In the genomic region with DNA sequence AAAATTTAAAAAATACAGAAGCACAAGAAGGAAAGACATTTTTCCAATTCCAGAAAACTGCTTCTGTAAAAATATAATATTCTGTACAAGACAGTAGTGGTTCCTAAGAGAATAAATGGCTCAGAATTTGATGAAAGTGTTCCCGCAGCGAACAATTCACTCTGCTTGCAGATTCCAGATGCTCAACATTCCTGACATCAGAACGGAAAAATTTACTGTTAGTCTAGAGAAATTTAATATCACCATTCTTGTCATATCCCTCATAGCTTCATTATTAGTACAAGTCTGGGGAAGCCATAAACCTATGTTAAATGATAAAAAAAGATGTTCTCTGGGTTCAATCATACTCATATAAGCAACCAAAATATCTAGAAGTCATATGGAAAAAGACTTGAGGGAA, we compare ENCODE assay signal across 26 cellular contexts.
DNase-seq lines count a peak whose midpoint lies in the region; ATAC-seq and TF ChIP-seq lines count a peak whose summit lies in the region.
"Had no signal": no experiment of that assay in that cellular context is flagged by ENCODE, and none has a peak within 500 bp of the region (broad histone marks: within the 10 kb centered on the region; RNA-seq: fewer than 3 reads in every experiment).

No MANE protein-coding gene starts in this region.

- H3K9me3 Mint-ChIP-seq in chondrocyte (ENCODE audit: low read depth), result no peaks in the 10 kb centered on the region
- no peaks in the 10 kb centered on the region for H3K9me3 Mint-ChIP-seq in osteocyte (ENCODE audit: unreplicated experiment)
- H3K9me3 Mint-ChIP-seq: activated CD4-positive, alpha-beta T cell treated with anti-CD3 and anti-CD28 coated beads, Interleukin-2, amount 10 ng/mL, durations not matched to agents 24 days and 14 days; activated naive CD4-positive, alpha-beta T cell treated with anti-CD3 and anti-CD28 coated beads, Interleukin-2, amount 10 ng/mL, durations not matched to agents 7 days and 5 days; activated T-cell treated with anti-CD3 and anti-CD28 coated beads, Interleukin-2, amount 50 U/mL, for 72 hours; CD8-positive, alpha-beta T cell; naive B cell; stimulated activated memory B cell treated with anti-CD40 and anti-IgM and Interleukin-4, amounts not matched to agents 10 μg/mL and 1 μg/mL and 100 μg/mL, for 72 hours; T-helper 1 cell treated with Interleukin-12 subunit alpha and Interleukin-12 subunit beta and Interleukin-4 antibody, amounts not matched to agents 30 μg/mL and 1 μg/mL, for 36 hours had no signal

- H3K36me3 ChIP-seq in IMR-90 (ENCODE audit: control insufficient read depth, insufficient read depth, low read length), result no peaks in the 10 kb centered on the region
- H3K36me3 ChIP-seq: spleen had no signal

- intact Hi-C loops in IMR-90 (cut with micrococcal nuclease), result loop anchor here (2.0 kb wide), 1 partner anchor 18 kb away; no protein-coding TSS in a partner anchor

- POLR2A ChIA-PET in IMR-90 (lab: Charles Lee; ENCODE audit: unreplicated experiment), result no interaction called here

- peak overlapping the region; percentile 65; the same call in 1 of the 2 replicates for H2BK120ac ChIP-seq in IMR-90 (ENCODE audit: low read depth, low read length)

- WGBS in IMR-90 (ENCODE audit: extremely low coverage in 2 of 2, insufficient read length in 1 of 2), 2 experiments, result no CpG with 5 or more reads among the region's 3 CpGs

- H3K4me1 Mint-ChIP-seq in chondrocyte (ENCODE audit: low read depth) (peaks cover 79% of the 10 kb centered on the region), osteocyte (ENCODE audit: unreplicated experiment) (peaks cover 80% of the 10 kb centered on the region)
- H3K4me1 Mint-ChIP-seq: naive B cell had no signal

- H4K8ac ChIP-seq in IMR-90 (ENCODE audit: low read depth in 2 of 2, low read length in 2 of 2), result no peak overlapping the region; a peak in 1 of 4 replicates

- no peaks in the 10 kb centered on the region for H3K9me3 ChIP-seq in IMR-90 (ENCODE audit: control insufficient read depth, insufficient read depth, low read length)
- H3K9me3 ChIP-seq: spleen had no signal

- no peak overlapping the region for H3K56ac ChIP-seq in IMR-90 (ENCODE audit: extremely low read depth, insufficient read depth, low read length)

- no peaks in the 10 kb centered on the region; the same call in none of the 2 replicates for H3K9me1 ChIP-seq in IMR-90 (ENCODE audit: insufficient read depth, low read length)

- no peak overlapping the region; the same call in 1 of the 2 replicates for H3K4ac ChIP-seq in IMR-90 (ENCODE audit: low read depth, low read length)

- H3K4me3 Mint-ChIP-seq in chondrocyte (ENCODE audit: unreplicated experiment) (peak overlapping the region; percentile 3), osteocyte (ENCODE audit: unreplicated experiment) (peak overlapping the region; percentile 20)
- H3K4me3 Mint-ChIP-seq: activated CD4-positive, alpha-beta T cell treated with anti-CD3 and anti-CD28 coated beads, Interleukin-2, amount 10 ng/mL, durations not matched to agents 24 days and 14 days; activated naive CD4-positive, alpha-beta T cell treated with anti-CD3 and anti-CD28 coated beads, Interleukin-2, amount 10 ng/mL, durations not matched to agents 7 days and 5 days; activated T-cell treated with anti-CD3 and anti-CD28 coated beads, Interleukin-2, amount 50 U/mL, for 72 hours; CD8-positive, alpha-beta T cell; naive B cell; stimulated activated memory B cell treated with anti-CD40 and anti-IgM and Interleukin-4, amounts not matched to agents 10 μg/mL and 1 μg/mL and 100 μg/mL, for 72 hours; T-helper 1 cell treated with Interleukin-12 subunit alpha and Interleukin-12 subunit beta and Interleukin-4 antibody, amounts not matched to agents 30 μg/mL and 1 μg/mL, for 36 hours had no signal

- H3K27me3 ChIP-seq in IMR-90 (ENCODE audit: control insufficient read depth, insufficient read depth, low read length), result no peaks in the 10 kb centered on the region
- H3K27me3 ChIP-seq: spleen had no signal

- TF ChIP-seq CTCF in AG10803 (conservative IDR thresholded peaks at IDR 0.05; ENCODE audit: low read length) (no peak), IMR-90 (conservative IDR thresholded peaks at IDR 0.05; ENCODE audit: low read depth, low read length) (no peak), chondrocyte (IDR thresholded peaks at IDR 0.05) (no peak), osteocyte (IDR thresholded peaks at IDR 0.05) (no peak)

- peak; percentile 66 for DNase-seq in AG10803 (ENCODE audit: low read depth)
- DNase-seq in IMR-90, result peak; percentile 73
- DNase-seq in chondrocyte (ENCODE audit: low spot score), result no peak
- no peak for DNase-seq in osteocyte (ENCODE audit: extremely low spot score, unreplicated experiment)
- no peak for DNase-seq in dermis blood vessel endothelial cell
- no peak for DNase-seq in NCI-H526 (lab: John Stamatoyannopoulos, UW)
- no peak for DNase-seq in iPS-NIHi7 (ENCODE audit: extremely low spot score)
- DNase-seq: activated CD4-positive, alpha-beta T cell treated with anti-CD3 and anti-CD28 coated beads, Interleukin-2, amount 10 ng/mL, durations not matched to agents 24 days and 14 days; activated naive CD4-positive, alpha-beta T cell treated with anti-CD3 and anti-CD28 coated beads, Interleukin-2, amount 10 ng/mL, durations not matched to agents 7 days and 5 days; activated T-cell treated with anti-CD3 and anti-CD28 coated beads, Interleukin-2, amount 50 U/mL, for 72 hours; CD8-positive, alpha-beta T cell; central memory CD4-positive, alpha-beta T cell; GF-D8; head of caudate nucleus; Kasumi-1; mesendoderm; naive B cell; NCI-H1048; NCI-H1694 treated with DMSO at 0.1 percent for 48 hours; NCI-H526 treated with DMSO at 0.1 percent for 48 hours; nucleus accumbens; spleen; stimulated activated CD4-positive, alpha-beta T cell treated with anti-CD3 and anti-CD28 coated beads, Interleukin-4, amount 100 ng/mL, for 1 hour had no signal

- no TSS peak for BruUV-seq in IMR-90 (replicated peaks; lab: Mats Ljungman, UMichigan)

- H2AFZ ChIP-seq in IMR-90 (replicated peaks; ENCODE audit: low read length, poor library complexity), result no peak overlapping the region

- no peak overlapping the region for H4K91ac ChIP-seq in IMR-90 (ENCODE audit: insufficient read depth, low read depth, low read length)

- H3K27ac Mint-ChIP-seq in chondrocyte (ENCODE audit: unreplicated experiment), result peak overlapping the region; percentile 95
- H3K27ac Mint-ChIP-seq in osteocyte (ENCODE audit: unreplicated experiment), result peak overlapping the region; percentile 91
- H3K27ac Mint-ChIP-seq: activated CD4-positive, alpha-beta T cell treated with anti-CD3 and anti-CD28 coated beads, Interleukin-2, amount 10 ng/mL, durations not matched to agents 24 days and 14 days; activated naive CD4-positive, alpha-beta T cell treated with anti-CD3 and anti-CD28 coated beads, Interleukin-2, amount 10 ng/mL, durations not matched to agents 7 days and 5 days; activated T-cell treated with anti-CD3 and anti-CD28 coated beads, Interleukin-2, amount 50 U/mL, for 72 hours; CD8-positive, alpha-beta T cell; naive B cell; stimulated activated memory B cell treated with anti-CD40 and anti-IgM and Interleukin-4, amounts not matched to agents 10 μg/mL and 1 μg/mL and 100 μg/mL, for 72 hours; T-helper 1 cell treated with Interleukin-12 subunit alpha and Interleukin-12 subunit beta and Interleukin-4 antibody, amounts not matched to agents 30 μg/mL and 1 μg/mL, for 36 hours had no signal

- no peak overlapping the region for H2BK15ac ChIP-seq in IMR-90 (ENCODE audit: low read depth, low read length)

- TF ChIP-seq RAD21 in IMR-90 (IDR thresholded peaks at IDR 0.05; ENCODE audit: low read length), result no peak

- H3K4me3 ChIP-seq in AG10803 (ENCODE audit: low read length), result no peak overlapping the region
- no peak overlapping the region for H3K4me3 ChIP-seq in IMR-90 (ENCODE audit: insufficient read depth, low read depth, low read length)
- H3K4me3 ChIP-seq: spleen had no signal

- peak; percentile 42 for ATAC-seq in IMR-90 (ENCODE audit: low read depth)
- no peak for ATAC-seq in GM18873 (IDR thresholded peaks at IDR 0.05; ENCODE audit: low FRiP score, unreplicated experiment)
- ATAC-seq: activated T-cell treated with anti-CD3 and anti-CD28 coated beads, Interleukin-2, amount 50 U/mL, for 72 hours; CD8-positive, alpha-beta T cell; stimulated activated memory B cell treated with anti-CD40 and anti-IgM and Interleukin-4, amounts not matched to agents 10 μg/mL and 1 μg/mL and 100 μg/mL, for 72 hours had no signal

- H3K27me3 Mint-ChIP-seq in chondrocyte (ENCODE audit: low read depth) (no peaks in the 10 kb centered on the region), osteocyte (ENCODE audit: unreplicated experiment) (no peaks in the 10 kb centered on the region)
- H3K27me3 Mint-ChIP-seq: activated naive CD4-positive, alpha-beta T cell treated with anti-CD3 and anti-CD28 coated beads, Interleukin-2, amount 10 ng/mL, durations not matched to agents 7 days and 5 days; stimulated activated memory B cell treated with anti-CD40 and anti-IgM and Interleukin-4, amounts not matched to agents 10 μg/mL and 1 μg/mL and 100 μg/mL, for 72 hours had no signal

- H3K36me3 Mint-ChIP-seq in chondrocyte (ENCODE audit: low read depth), result peaks cover 1% of the 10 kb centered on the region
- H3K36me3 Mint-ChIP-seq in osteocyte (ENCODE audit: unreplicated experiment), result peaks cover 5% of the 10 kb centered on the region
- H3K36me3 Mint-ChIP-seq: activated naive CD4-positive, alpha-beta T cell treated with anti-CD3 and anti-CD28 coated beads, Interleukin-2, amount 10 ng/mL, durations not matched to agents 7 days and 5 days; naive B cell had no signal

- no peak for TF ChIP-seq POLR2A in IMR-90 (IDR thresholded peaks at IDR 0.05; ENCODE audit: low read depth, low read length)

- H3K4me1 ChIP-seq in IMR-90 (ENCODE audit: control insufficient read depth, insufficient read depth, low read length), result peaks cover 3% of the 10 kb centered on the region
- H3K4me1 ChIP-seq: spleen had no signal

- CTCF ChIA-PET in IMR-90 (lab: Yijun Ruan, JAX), result no interaction called here

- dilution Hi-C loops in IMR-90 (cut with HindIII; ENCODE audit: low sequenced_read_pairs, unreplicated experiment), result no loop called here

- H2BK20ac ChIP-seq in IMR-90 (ENCODE audit: low read depth, low read length), result peak overlapping the region; percentile 80; the same call in 1 of the 2 replicates

- peak overlapping the region; percentile 89 for H2BK5ac ChIP-seq in IMR-90 (ENCODE audit: low read depth, low read length, poor library complexity, severe bottlenecking)

- no peaks in the 10 kb centered on the region for H4K20me1 ChIP-seq in IMR-90 (ENCODE audit: insufficient read depth, low read length)

- H4K5ac ChIP-seq in IMR-90 (ENCODE audit: low read depth, low read length), result no peak overlapping the region

- H3K79me1 ChIP-seq in IMR-90 (ENCODE audit: low read depth in 1 of 2, low read length in 2 of 2), result no peaks in the 10 kb centered on the region

- no peak overlapping the region for H3K9ac ChIP-seq in IMR-90 (ENCODE audit: low read depth, low read length)

- H2AK9ac ChIP-seq in IMR-90 (replicated peaks; ENCODE audit: low read depth, low read length, poor library complexity), result no peak overlapping the region

- no peak overlapping the region for H3K23ac ChIP-seq in IMR-90 (ENCODE audit: low read depth, low read length)

- no peak overlapping the region for H3K27ac ChIP-seq in IMR-90 (ENCODE audit: insufficient read depth, low read length)
- H3K27ac ChIP-seq: spleen had no signal

- no peak overlapping the region for H3K4me2 ChIP-seq in IMR-90 (ENCODE audit: low read depth, low read length)

- H3K18ac ChIP-seq in IMR-90 (ENCODE audit: low read depth, low read length), result no peak overlapping the region

- H2AK5ac ChIP-seq in IMR-90 (ENCODE audit: low read depth, low read length), result no peak overlapping the region

- H3K14ac ChIP-seq in IMR-90 (replicated peaks; ENCODE audit: low read depth, low read length), result no peak overlapping the region

- in situ Hi-C loops in IMR-90 (cut with MboI; ENCODE audit: low sequenced_read_pairs), result no loop called here

Comparison
In these comparisons a context has a peak if more than half of its experiments do, and no peak if none do; other contexts are left out.
1. DNase-seq: peak in AG10803 (single experiment) and IMR-90 (single experiment); none in chondrocyte (single experiment), osteocyte (single experiment), dermis blood vessel endothelial cell (single experiment), NCI-H526 (0 of 2) and iPS-NIHi7 (single experiment).